Comparison of ENCODE assay signal across 8 cellular contexts in genomic region chr5:60842859-60843692, GRCh38. TPM values are rescaled to one million over a fixed set of nuclear protein-coding genes. Genes with fewer than 3 reads are reported as not detected.
DNase-seq lines count a peak whose midpoint lies in the region; ATAC-seq and TF ChIP-seq lines count a peak whose summit lies in the region.

No MANE protein-coding gene starts in this region.

- H3K9ac ChIP-seq in skeletal muscle tissue (ENCODE audit: low read depth in 1 of 3, low read length in 3 of 3), result no peak overlapping the region

- ATAC-seq in heart left ventricle, result peak in 2 of 4 donors; percentile 22 to 42
- no peak for ATAC-seq in left ventricle myocardium superior
- ATAC-seq in GM18520 (IDR thresholded peaks at IDR 0.05; ENCODE audit: unreplicated experiment), result no peak

- intact Hi-C loops in heart left ventricle (cut with DNase I) (no loop called here), left ventricle myocardium superior (cut with micrococcal nuclease) (no loop called here), adrenal gland (cut with DNase I) (no loop called here)

- DNase-seq in heart left ventricle (no peak), left ventricle myocardium superior (no peak), HL-60 (ENCODE audit: low read depth in 1 of 2, low spot score in 1 of 2) (no peak), adrenal gland (peak in 4 of 7 donors; percentile 17 to 22 (median 20)), NCI-H1930 (lab: John Stamatoyannopoulos, UW) (no peak)

- H3K27ac ChIP-seq in heart left ventricle (peak overlapping the region in 1 of 12 donors; percentile 38), HL-60 (replicated peaks) (no peak overlapping the region), adrenal gland (no peak overlapping the region), skeletal muscle tissue (ENCODE audit: low read depth, low read length) (no peak overlapping the region)

- H3K36me3 ChIP-seq in heart left ventricle, result no peaks in the 10 kb centered on the region
- H3K36me3 ChIP-seq in adrenal gland (replicated peaks in 1 of 2), result no peaks in the 10 kb centered on the region
- no peaks in the 10 kb centered on the region for H3K36me3 ChIP-seq in skeletal muscle tissue (ENCODE audit: control insufficient read depth in 3 of 3, insufficient read depth in 3 of 3, low read length in 3 of 3)

- 5 to 8% (median 6%) methylated on average over 43 to 44 of the region's 44 CpGs for WGBS in heart left ventricle, 4 donors
- WGBS in adrenal gland, 4 donors, result 4 to 9% (median 6%) methylated on average over 33 to 44 of the region's 44 CpGs

- H3K9me3 ChIP-seq in heart left ventricle, result no peaks in the 10 kb centered on the region
- H3K9me3 ChIP-seq in adrenal gland (replicated peaks in 1 of 3), result no peaks in the 10 kb centered on the region
- no peaks in the 10 kb centered on the region for H3K9me3 ChIP-seq in iPS-18c (ENCODE audit: control insufficient read depth, insufficient read depth, low read length)
- no peaks in the 10 kb centered on the region for H3K9me3 ChIP-seq in skeletal muscle tissue (ENCODE audit: control insufficient read depth in 3 of 3, low read length in 3 of 3)

- TF ChIP-seq CTCF in heart left ventricle (IDR thresholded peaks at IDR 0.05) (no peak), HL-60 (IDR thresholded peaks at IDR 0.05; ENCODE audit: insufficient read depth, low read length) (no peak), adrenal gland (IDR thresholded peaks at IDR 0.05) (no peak)

- H3K4me3 ChIP-seq in heart left ventricle, result peak overlapping the region; percentile 35 to 79 (median 70)
- peak overlapping the region; percentile 61 for H3K4me3 ChIP-seq in HL-60 (replicated peaks; ENCODE audit: insufficient read depth, low read length)
- peak overlapping the region in 3 of 4 donors; percentile 33 to 80 (median 51) for H3K4me3 ChIP-seq in adrenal gland
- peak overlapping the region; percentile 85 for H3K4me3 ChIP-seq in iPS-18c (ENCODE audit: insufficient read depth, low read depth, low read length)
- peak overlapping the region; percentile 30 to 63 (median 30) for H3K4me3 ChIP-seq in skeletal muscle tissue (ENCODE audit: low read length in 3 of 3)

- TF ChIP-seq POLR2A in heart left ventricle (IDR thresholded peaks at IDR 0.05) (no peak), adrenal gland (IDR thresholded peaks at IDR 0.05) (no peak)

- H3K4me1 ChIP-seq in heart left ventricle, result peaks cover 0 to 18% (median 7%) of the 10 kb centered on the region in 12 donors
- peaks cover 3 to 13% of the 10 kb centered on the region in 2 donors for H3K4me1 ChIP-seq in adrenal gland (replicated peaks in 1 of 2)
- peaks cover 5 to 13% (median 10%) of the 10 kb centered on the region in 3 donors for H3K4me1 ChIP-seq in skeletal muscle tissue (ENCODE audit: control insufficient read depth in 3 of 3, insufficient read depth in 3 of 3, low read length in 3 of 3)

- H3K27me3 ChIP-seq in heart left ventricle (peaks cover 3 to 44% (median 32%) of the 10 kb centered on the region in 9 donors), HL-60 (ENCODE audit: insufficient read depth, poor library complexity, severe bottlenecking) (peaks cover 5% of the 10 kb centered on the region), adrenal gland (peaks cover 3% of the 10 kb centered on the region), skeletal muscle tissue (ENCODE audit: control insufficient read depth in 3 of 3, insufficient read depth in 3 of 3, low read length in 3 of 3) (peaks cover 19 to 45% (median 41%) of the 10 kb centered on the region in 3 donors)

RNA-seq across cellular contexts. Expression of gene ELOVL7, which starts 1.0 kb away (rescaled TPM):
- total RNA-seq in heart left ventricle (1 to 10 TPM in 3 of 9 donors, under 1 TPM in 6; 0.12 to 1.8 (median 0.95) TPM), left ventricle myocardium superior (0.40 TPM), adrenal gland (1 to 10 TPM; 1.3 to 5.1 (median 4.4) TPM), skeletal muscle tissue (0.52 TPM)
- polyA plus RNA-seq in heart left ventricle (under 1 TPM; 0.30 to 0.65 TPM), adrenal gland (1 to 10 TPM in 2 of 3 donors, under 1 TPM in 1; 0.88 to 3.1 (median 2.2) TPM)

Comparison
In these comparisons a context has a peak if more than half of its experiments do, and no peak if none do; other contexts are left out.
1. DNase-seq: peak in adrenal gland (4 of 7); none in heart left ventricle (0 of 5), left ventricle myocardium superior (single experiment), HL-60 (0 of 2) and NCI-H1930 (0 of 2).
2. H3K4me3 ChIP-seq: peak in every context shown above with its lines; median percentile 85 in iPS-18c; 70 in heart left ventricle; 61 in HL-60; 51 in adrenal gland; 30 in skeletal muscle tissue.